Comparison of ENCODE assay signal across 8 cellular contexts in the genomic region with DNA sequence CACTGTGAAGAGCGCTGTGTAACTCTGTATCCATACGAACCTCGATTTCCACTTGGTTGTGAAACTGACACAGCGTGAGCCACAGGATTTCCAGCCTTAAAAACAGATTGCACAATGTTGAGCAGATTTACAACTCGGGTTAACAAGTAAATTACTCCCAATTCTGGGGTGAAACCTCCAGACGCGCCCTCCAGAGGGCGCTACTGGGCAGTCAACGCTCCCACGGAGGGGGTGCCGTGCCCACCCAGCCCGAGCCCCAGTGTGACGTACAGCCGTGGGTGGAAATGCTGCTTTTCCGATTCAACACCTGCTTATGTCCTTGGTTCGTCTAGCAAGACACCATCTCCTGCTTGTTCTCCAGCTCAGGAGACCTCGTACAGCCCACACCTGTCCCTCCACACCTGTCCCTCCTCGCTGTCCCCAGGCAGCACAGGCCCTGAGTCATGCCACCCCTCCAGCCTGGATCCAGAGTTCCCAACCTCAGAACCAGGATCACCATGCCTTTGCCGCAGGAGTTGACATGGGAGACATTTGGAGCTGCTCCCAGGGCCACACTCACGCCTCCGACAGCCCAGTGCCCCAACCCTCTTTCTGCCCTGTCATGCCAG. TPM values are rescaled to one million over a fixed set of nuclear protein-coding genes. Genes with fewer than 3 reads are reported as not detected.
A peak's percentile ranks its signal among the peaks of the same experiment; 100 is the strongest.
DNase-seq lines count a peak whose midpoint lies in the region; ATAC-seq, FAIRE-seq and TF ChIP-seq lines count a peak whose summit lies in the region.

No MANE protein-coding gene starts in this region.

- H3K27me3 ChIP-seq in K562 (ENCODE audit: control insufficient read depth in 2 of 2, insufficient read depth in 2 of 2, low read length in 2 of 2) (no peaks in the 10 kb centered on the region), kidney epithelial cell (ENCODE audit: control insufficient read depth, insufficient read depth, low read length) (no peaks in the 10 kb centered on the region)

- H4K20me1 ChIP-seq in K562 (replicated peaks; ENCODE audit: control insufficient read depth, insufficient read depth, low read length), result peaks cover 23% of the 10 kb centered on the region

- peak; percentile 59 to 84; a peak in 3 of 4 replicates for TF ChIP-seq RAD21 in K562 (CRISPR knock-in tag; conservative IDR thresholded peaks at IDR 0.05 in 1 of 2, IDR thresholded peaks at IDR 0.05 in 1 of 2)

- ATAC-seq in K562, result peak; percentile 80
- ATAC-seq in GM18861 (IDR thresholded peaks at IDR 0.05; ENCODE audit: unreplicated experiment), result no peak
- no peak for ATAC-seq in HG03469 (IDR thresholded peaks at IDR 0.05; ENCODE audit: unreplicated experiment)

- H3K4me3 ChIP-seq in K562 (no peak overlapping the region), kidney epithelial cell (ENCODE audit: low read depth, low read length) (no peak overlapping the region)

- peak; percentile 87 for FAIRE-seq in GM12892 (lab: Jason Lieb, UNC)
- FAIRE-seq in K562 (lab: Jason Lieb, UNC), result peak; percentile 74

- TF ChIP-seq POLR2A in GM12892 (IDR thresholded peaks at IDR 0.05; ENCODE audit: low read depth, low read length) (no peak), K562 (conservative IDR thresholded peaks at IDR 0.05) (no peak)

- peak; percentile 76 for TF ChIP-seq CTCF in 22Rv1 (IDR thresholded peaks at IDR 0.05)
- TF ChIP-seq CTCF in K562 (IDR thresholded peaks at IDR 0.05 in 2 of 3, conservative IDR thresholded peaks at IDR 0.05 in 1 of 3; ENCODE audit: insufficient read depth in 2 of 3, low read depth in 1 of 3, low read length in 3 of 3), result peak; percentile 86 to 95 (median 87)
- peak; percentile 77 for TF ChIP-seq CTCF in kidney epithelial cell (IDR thresholded peaks at IDR 0.05; ENCODE audit: insufficient read depth, low read length, poor library complexity, severe bottlenecking)

- POLR2A ChIA-PET in K562 (lab: Yijun Ruan, JAX), result interaction anchor here (0.5 kb wide), 1 partner anchor 501 kb away, joined by 3 read pairs; no protein-coding TSS in a partner anchor

- H3K9me1 ChIP-seq in K562 (ENCODE audit: control insufficient read depth, insufficient read depth, low read length), result peaks cover 2% of the 10 kb centered on the region

- H3K4me2 ChIP-seq in K562 (ENCODE audit: insufficient read depth, low read length), result no peak overlapping the region

- no TSS peak for BruUV-seq in K562 (replicated peaks; lab: Mats Ljungman, UMichigan)

- H3K36me3 ChIP-seq in K562 (ENCODE audit: control insufficient read depth, insufficient read depth, low read length) (peaks cover 7% of the 10 kb centered on the region; the same call in 2 of the 3 replicates), kidney epithelial cell (ENCODE audit: control insufficient read depth, insufficient read depth, low read length) (no peaks in the 10 kb centered on the region)

- H3K79me2 ChIP-seq in K562 (ENCODE audit: control insufficient read depth, insufficient read depth, low read length), result no peaks in the 10 kb centered on the region

- no peaks in the 10 kb centered on the region for H3K9me3 ChIP-seq in K562 (replicated peaks; ENCODE audit: control insufficient read depth, insufficient read depth, low read depth, low read length)

- peaks cover 0 to 24% of the 10 kb centered on the region in 2 experiments; a peak in 1 of 5 replicates for H3K4me1 ChIP-seq in K562 (replicated peaks in 1 of 2; ENCODE audit: control insufficient read depth in 2 of 2, insufficient read depth in 2 of 2, low read length in 2 of 2)

- WGBS in K562 (ENCODE audit: insufficient coverage, low coverage, missing lambda C conversion rate), result 11% methylated on average over 19 of the region's 21 CpGs

- CTCF ChIA-PET in K562 (lab: Yijun Ruan, JAX; ENCODE audit: low intra/inter-chr PET ratio), result interaction anchor here (0.9 to 2.4 kb wide), 4 partner anchors 121 to 165 kb away, joined by 4 to 17 read pairs (median 7); no protein-coding TSS in a partner anchor

- DNase-seq in GM12892 (ENCODE audit: insufficient read length) (peak; percentile 71), RPMI8226 (peak; percentile 37), K562 (ENCODE audit: extremely low read depth in 1 of 4, low spot score in 3 of 4) (peak; percentile 62 to 83 (median 81)), kidney epithelial cell (ENCODE audit: low read depth) (no peak)
- DNase-seq in stimulated activated CD8-positive, alpha-beta memory T cell treated with anti-CD3 and anti-CD28 coated beads, Interleukin-4, amount 100 ng/mL, for 48 hours, result peak; percentile 71

- peak overlapping the region in 1 of 2 experiments; percentile 60; a peak in 1 of 4 replicates for H3K9ac ChIP-seq in K562 (ENCODE audit: insufficient read depth in 1 of 2, low read depth in 2 of 2, low read length in 2 of 2)

- in situ Hi-C loops in K562 (cut with MboI), result no loop called here

- intact Hi-C loops in K562 (cut with micrococcal nuclease), result loop anchor here (1.0 kb wide), 1 partner anchor 162 kb away; no protein-coding TSS in a partner anchor

- no peak for TF ChIP-seq EP300 in K562 (IDR thresholded peaks at IDR 0.05; ENCODE audit: low read length)

- no peak overlapping the region for H2AFZ ChIP-seq in K562 (ENCODE audit: low read depth, low read length)

- no peak overlapping the region for H3K27ac ChIP-seq in 22Rv1
- H3K27ac ChIP-seq in K562 (ENCODE audit: extremely low read depth, low read depth, low read length), result no peak overlapping the region

TF ChIP-seq in K562, 482 proteins besides CTCF, POLR2A, EP300 and RAD21 (continues in another document):
- TF ChIP-seq KLF16 (IDR thresholded peaks at IDR 0.05), result no peak
- no peak for TF ChIP-seq BDP1 (IDR thresholded peaks at IDR 0.05; ENCODE audit: insufficient read depth, insufficient read length)
- TF ChIP-seq PYGO2 (tag; IDR thresholded peaks at IDR 0.05), result no peak

RNA-seq across cellular contexts. Expression of a gene that starts 34.4 kb away (rescaled TPM):
- polyA plus RNA-seq in GM12892 (2012; ENCODE audit: missing spikeins), result not detected
- total RNA-seq in K562 (2011; cell fraction: chromatin; rRNA removed; ENCODE audit: low replicate concordance), result not detected in 2 replicates
- total RNA-seq in K562 (2011; cell fraction: nucleolus; rRNA removed), result not detected in 2 replicates
- not detected in 2 replicates for total RNA-seq in K562 (2011; cell fraction: nucleoplasm; rRNA removed)
- total RNA-seq in K562 (2014; rRNA removed) (not detected in 2 replicates), K562 (2014; rRNA removed; fragmentation: Illumina TruSeq; extraction: Trizol) (not detected in 2 replicates), K562 (2015; rRNA removed; fragmentation: Illumina TruSeq; extraction: Trizol) (not detected in 2 replicates), K562 (2021) (not detected in 2 replicates), kidney epithelial cell (not detected in 2 replicates)
- polyA plus RNA-seq in K562 (2011; rRNA removed) (not detected in 2 replicates), K562 (2014; fragmentation: Illumina TruSeq; extraction: Trizol) (not detected in 2 replicates), K562 (2014; fragmentation: Nextera tagmentation; extraction: Ambion mirVana) (not detected), K562 (2014; rRNA removed) (not detected in 2 replicates)
- not detected in 2 replicates for polyA plus RNA-seq in K562 (2011; cell fraction: cytosol; rRNA removed)
- polyA plus RNA-seq in K562 (2011; cell fraction: nucleus; rRNA removed), result not detected in 2 replicates
- polyA plus RNA-seq in K562 (2012), result not detected in 2 replicates
- not detected in 2 replicates for polyA minus RNA-seq in K562 (2011; rRNA and poly(A)+ RNA removed)
- polyA minus RNA-seq in K562 (2011; cell fraction: cytosol; rRNA and poly(A)+ RNA removed), result not detected in 2 replicates
- polyA minus RNA-seq in K562 (2011; cell fraction: nucleus; rRNA and poly(A)+ RNA removed), result not detected in 2 replicates

RNA-seq across cellular contexts. Expression of a gene that starts 44.1 kb away (rescaled TPM):
- polyA plus RNA-seq in GM12892 (2012; ENCODE audit: missing spikeins), result 63.8 TPM
- 26.9 and 48.0 TPM in 2 replicates for total RNA-seq in K562 (2011; cell fraction: chromatin; rRNA removed; ENCODE audit: low replicate concordance)
- total RNA-seq in K562 (2011; cell fraction: nucleolus; rRNA removed), result 30.5 and 38.2 TPM in 2 replicates
- 24.9 and 32.4 TPM in 2 replicates for total RNA-seq in K562 (2011; cell fraction: nucleoplasm; rRNA removed)
- total RNA-seq in K562 (2014; rRNA removed), result 13.6 and 13.9 TPM in 2 replicates
- 9.2 and 11.1 TPM in 2 replicates for total RNA-seq in K562 (2014; rRNA removed; fragmentation: Illumina TruSeq; extraction: Trizol)
- total RNA-seq in K562 (2015; rRNA removed; fragmentation: Illumina TruSeq; extraction: Trizol), result 15.5 and 18.4 TPM in 2 replicates
- total RNA-seq in K562 (2021), result 18.4 and 20.8 TPM in 2 replicates
- 17.0 and 20.6 TPM in 2 replicates for polyA plus RNA-seq in K562 (2011; rRNA removed)
- 14.5 and 16.7 TPM in 2 replicates for polyA plus RNA-seq in K562 (2011; cell fraction: cytosol; rRNA removed)
- 32.2 and 34.4 TPM in 2 replicates for polyA plus RNA-seq in K562 (2011; cell fraction: nucleus; rRNA removed)
- polyA plus RNA-seq in K562 (2012), result 10.5 and 12.5 TPM in 2 replicates
- polyA plus RNA-seq in K562 (2014; fragmentation: Illumina TruSeq; extraction: Trizol), result 15.2 TPM in 2 replicates
- under 1 TPM; 0.14 to 0.53 TPM for polyA plus RNA-seq in K562 (2014; fragmentation: Nextera tagmentation; extraction: Ambion mirVana)
- polyA plus RNA-seq in K562 (2014; rRNA removed), result 13.1 and 14.9 TPM in 2 replicates
- polyA minus RNA-seq in K562 (2011; rRNA and poly(A)+ RNA removed), result 10.9 and 14.5 TPM in 2 replicates
- polyA minus RNA-seq in K562 (2011; cell fraction: cytosol; rRNA and poly(A)+ RNA removed), result 13.2 and 14.3 TPM in 2 replicates
- 9.4 and 24.4 TPM in 2 replicates for polyA minus RNA-seq in K562 (2011; cell fraction: nucleus; rRNA and poly(A)+ RNA removed)
- total RNA-seq in kidney epithelial cell, result 80.9 and 87.6 TPM in 2 replicates
